ENCODE assay signal across 8 cellular contexts in the genomic region with DNA sequence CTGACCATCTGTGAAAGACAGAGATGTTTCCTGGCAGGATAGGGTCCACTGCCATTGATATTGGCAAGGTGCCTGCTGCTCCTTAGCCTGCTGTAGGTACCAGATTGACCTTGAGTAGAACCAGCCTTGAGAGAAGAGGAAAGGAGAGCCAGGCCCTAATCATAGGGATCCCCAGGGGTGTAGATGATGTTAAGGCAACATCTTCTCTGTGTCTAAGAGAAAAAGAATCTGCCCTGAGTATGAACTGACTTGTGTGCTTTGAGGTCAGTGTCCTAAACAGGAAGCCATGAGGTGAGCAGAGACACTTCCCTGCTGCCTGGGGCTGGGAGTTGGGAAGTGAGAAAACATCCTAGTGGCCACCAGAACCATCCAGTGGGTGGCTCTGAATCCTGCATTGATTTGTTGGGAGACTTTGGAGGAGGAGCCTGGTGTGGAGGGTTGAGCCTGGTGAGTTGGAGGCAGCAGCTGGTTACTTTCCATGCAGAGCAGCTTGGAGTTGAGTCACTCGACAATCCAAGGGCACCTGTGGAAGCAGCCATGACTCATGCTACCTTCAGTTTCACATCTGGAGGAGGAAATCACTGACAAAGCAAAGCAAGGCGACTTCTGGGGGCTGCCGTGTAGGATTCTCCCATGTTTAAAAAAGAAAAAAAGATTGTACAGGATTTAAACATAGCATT. TPM values are rescaled to one million over a fixed set of nuclear protein-coding genes. Genes with fewer than 3 reads are reported as not detected.
DNase-seq lines count a peak whose midpoint lies in the region; ATAC-seq and TF ChIP-seq lines count a peak whose summit lies in the region.

No MANE protein-coding gene starts in this region.

- H3K4me1 ChIP-seq in tibial nerve, result peaks cover 0 to 6% (median 0%) of the 10 kb centered on the region in 4 donors

- no peak overlapping the region for H3K4me3 ChIP-seq in tibial nerve

- peak in 1 of 2 donors; percentile 27 for TF ChIP-seq EP300 in tibial nerve (IDR thresholded peaks at IDR 0.05)

- no peaks in the 10 kb centered on the region for H3K27me3 ChIP-seq in tibial nerve

- no peaks in the 10 kb centered on the region for H3K9me3 ChIP-seq in tibial nerve

- H3K36me3 ChIP-seq in tibial nerve, result no peaks in the 10 kb centered on the region

- no peak for TF ChIP-seq CTCF in tibial nerve (IDR thresholded peaks at IDR 0.05)

- no peak for TF ChIP-seq POLR2A in tibial nerve (IDR thresholded peaks at IDR 0.05)

- DNase-seq in GOT3 (lab: John Stamatoyannopoulos, UW) (peak; percentile 39), RPMI7951 (ENCODE audit: low read depth) (peak; percentile 98), brain pericyte (ENCODE audit: low read depth, low spot score) (peak; percentile 72), left lobe of liver (ENCODE audit: low spot score) (peak; percentile 71), tibial nerve (ENCODE audit: low spot score in 2 of 2) (no peak), NCI-H2107 (lab: John Stamatoyannopoulos, UW) (no peak)
- DNase-seq in stimulated activated CD8-positive, alpha-beta memory T cell treated with anti-CD3 and anti-CD28 coated beads, Interleukin-7, amount 100 ng/mL, for 48 hours (ENCODE audit: extremely low read depth in 1 of 2, low read depth in 1 of 2), result peak; percentile 25 to 48

- peak; percentile 96 for ATAC-seq in left lobe of liver
- ATAC-seq in GM21825 (IDR thresholded peaks at IDR 0.05; ENCODE audit: unreplicated experiment), result no peak

- WGBS in tibial nerve, 2 donors, result 68 to 70% methylated on average over 3 of the region's 3 CpGs

- no peak overlapping the region for H3K27ac ChIP-seq in tibial nerve

RNA-seq across cellular contexts. Expression of gene BMERB1, which starts 47.8 kb away (rescaled TPM):
- total RNA-seq in RPMI7951 (2014; rRNA removed; shearing (Covaris generic)), result 18.5 and 21.1 TPM in 2 replicates
- total RNA-seq in left lobe of liver, result 12.2 TPM
- total RNA-seq in tibial nerve, result 10 to 100 TPM; 42.9 to 85.9 (median 54.8) TPM

Comparison
In these comparisons a context has a peak if more than half of its experiments do, and no peak if none do; other contexts are left out.
1. DNase-seq: peak in GOT3 (single experiment), RPMI7951 (single experiment), brain pericyte (single experiment), left lobe of liver (single experiment) and stimulated activated CD8-positive, alpha-beta memory T cell treated with anti-CD3 and anti-CD28 coated beads, Interleukin-7, amount 100 ng/mL, for 48 hours (2 of 2); none in tibial nerve (0 of 2) and NCI-H2107 (single experiment).